ENCODE assay signal across 1 cellular context in genomic region chr6:111862727-111863126, GRCh38.
A peak's percentile ranks its signal among the peaks of the same experiment; 100 is the strongest.
TF ChIP-seq lines count a peak whose summit lies in the region.

No MANE protein-coding gene starts in this region.

TF ChIP-seq in H1, 55 proteins besides CTCF, POLR2A, EP300 and RAD21:
- TF ChIP-seq HDAC2 (IDR thresholded peaks at IDR 0.05; ENCODE audit: borderline replicate concordance in 1 of 2, low read depth in 2 of 2, low read length in 2 of 2) (no peak), JUND (IDR thresholded peaks at IDR 0.05; ENCODE audit: low read length) (no peak), ASH2L (IDR thresholded peaks at IDR 0.05; ENCODE audit: low read length) (no peak), RXRA (IDR thresholded peaks at IDR 0.05; ENCODE audit: insufficient read depth, low read depth, low read length) (no peak), SP2 (IDR thresholded peaks at IDR 0.05; ENCODE audit: low read length) (no peak), YY1 (IDR thresholded peaks at IDR 0.05; ENCODE audit: low read depth, low read length) (0 out of 2 replicates have a peak, but pooled peaks have one; percentile 18), GABPA (IDR thresholded peaks at IDR 0.05; ENCODE audit: borderline replicate concordance, insufficient read depth, low read length) (no peak), SRF (IDR thresholded peaks at IDR 0.05; ENCODE audit: low read depth, low read length) (no peak), SIN3A (conservative IDR thresholded peaks at IDR 0.05 in 1 of 2, IDR thresholded peaks at IDR 0.05 in 1 of 2; ENCODE audit: low read depth in 1 of 2, low read length in 2 of 2) (no peak), KDM1A (IDR thresholded peaks at IDR 0.05; ENCODE audit: borderline replicate concordance, low read length) (no peak), NRF1 (IDR thresholded peaks at IDR 0.05; ENCODE audit: low read depth, low read length) (no peak), EGR1 (IDR thresholded peaks at IDR 0.05; ENCODE audit: borderline replicate concordance, low read depth, low read length) (no peak), RNF2 (IDR thresholded peaks at IDR 0.05; ENCODE audit: borderline replicate concordance, low read depth, low read length, missing control alignments, poor library complexity, severe bottlenecking) (no peak), EZH2 (IDR thresholded peaks at IDR 0.05; ENCODE audit: low read depth, low read length, severe bottlenecking) (no peak), MAFK (IDR thresholded peaks at IDR 0.05; ENCODE audit: low read depth, low read length) (peak; percentile 34; the same call in 1 of the 2 replicates)
